8 cellular contexts compared by ENCODE assay signal in the genomic region with DNA sequence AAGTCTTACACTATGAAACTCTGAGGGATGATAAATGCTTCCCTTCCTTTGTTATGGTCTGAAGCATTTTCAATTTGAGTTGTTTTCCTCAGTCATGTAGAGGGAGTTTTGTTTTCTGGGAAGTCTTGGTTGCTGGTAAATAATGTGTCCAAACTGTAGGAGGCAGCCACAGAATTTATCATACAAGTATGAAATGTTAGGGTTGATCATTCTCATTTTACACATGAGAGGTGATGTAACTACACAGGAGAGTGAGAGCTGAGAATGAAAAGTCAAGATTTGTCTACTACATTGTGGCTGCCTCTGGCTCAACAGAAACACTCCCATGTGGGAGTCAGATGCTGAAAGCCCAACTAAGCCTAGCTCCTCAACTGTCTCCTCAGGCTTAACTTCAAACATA.
A peak's percentile ranks its signal among the peaks of the same experiment; 100 is the strongest.
DNase-seq lines count a peak whose midpoint lies in the region; ATAC-seq and TF ChIP-seq lines count a peak whose summit lies in the region.

No MANE protein-coding gene starts in this region.

- peaks cover 10% of the 10 kb centered on the region for H3K4me1 ChIP-seq in cardiac muscle cell (ENCODE audit: low read depth)
- peaks cover 44% of the 10 kb centered on the region for H3K4me1 ChIP-seq in endodermal cell (ENCODE audit: control insufficient read depth, insufficient read depth, low read length)
- peaks cover 28 to 55% of the 10 kb centered on the region in 2 donors for H3K4me1 ChIP-seq in thyroid gland

- H3K27ac Mint-ChIP-seq in endodermal cell: peak overlapping the region; percentile 96

- H3K4me3 Mint-ChIP-seq in endodermal cell: no peak overlapping the region

- H3K9ac ChIP-seq in endodermal cell (ENCODE audit: extremely low read depth, low read length, poor library complexity, severe bottlenecking): no peak overlapping the region

- ATAC-seq in Right ventricle myocardium superior (ENCODE audit: poor library complexity) (no peak), HG03520 (IDR thresholded peaks at IDR 0.05; ENCODE audit: unreplicated experiment) (peak; percentile 38)

- H3K9me3 ChIP-seq in cardiac muscle cell (ENCODE audit: low read depth) (no peaks in the 10 kb centered on the region), endodermal cell (ENCODE audit: control insufficient read depth, low read length) (no peaks in the 10 kb centered on the region), thyroid gland (no peaks in the 10 kb centered on the region)

- H3K27me3 Mint-ChIP-seq in endodermal cell (ENCODE audit: insufficient read depth): no peaks in the 10 kb centered on the region

- H3K4me3 ChIP-seq in cardiac muscle cell: no peak overlapping the region
- H3K4me3 ChIP-seq in endodermal cell (ENCODE audit: low read length): no peak overlapping the region
- H3K4me3 ChIP-seq in thyroid gland (replicated peaks in 1 of 3): no peak overlapping the region

- H3K36me3 ChIP-seq in cardiac muscle cell: no peaks in the 10 kb centered on the region
- H3K36me3 ChIP-seq in endodermal cell (ENCODE audit: control insufficient read depth, insufficient read depth, low read length): no peaks in the 10 kb centered on the region
- no peaks in the 10 kb centered on the region for H3K36me3 ChIP-seq in thyroid gland

- no peaks in the 10 kb centered on the region for H3K27me3 ChIP-seq in cardiac muscle cell
- no peaks in the 10 kb centered on the region for H3K27me3 ChIP-seq in endodermal cell (ENCODE audit: control insufficient read depth, insufficient read depth, low read length, poor library complexity, severe bottlenecking)
- no peaks in the 10 kb centered on the region for H3K27me3 ChIP-seq in thyroid gland

- H3K27ac ChIP-seq in cardiac muscle cell (no peak overlapping the region), endodermal cell (ENCODE audit: low read depth, low read length) (peak overlapping the region; percentile 93), thyroid gland (peak overlapping the region in 2 of 3 donors; percentile 13 to 52)

- TF ChIP-seq CTCF in cardiac muscle cell (IDR thresholded peaks at IDR 0.05; ENCODE audit: low read depth, low read length) (peak; percentile 6), endodermal cell (conservative IDR thresholded peaks at IDR 0.05) (no peak), thyroid gland (IDR thresholded peaks at IDR 0.05) (no peak)

- peaks cover 84% of the 10 kb centered on the region for H3K4me1 Mint-ChIP-seq in endodermal cell

- TF ChIP-seq POLR2A in thyroid gland (IDR thresholded peaks at IDR 0.05): no peak

- H3K36me3 Mint-ChIP-seq in endodermal cell (ENCODE audit: low read depth): no peaks in the 10 kb centered on the region

- H3K9me3 Mint-ChIP-seq in endodermal cell: no peaks in the 10 kb centered on the region

- intact Hi-C loops in Right ventricle myocardium superior (cut with DNase I) (no loop called here), thyroid gland (cut with DNase I) (no loop called here)

- DNase-seq in cardiac muscle cell (ENCODE audit: low read depth in 1 of 2, low spot score in 1 of 2): peak in 1 of 2 donors; percentile 57
- no peak for DNase-seq in Right ventricle myocardium superior
- no peak for DNase-seq in endodermal cell
- DNase-seq in thyroid gland: no peak
- no peak for DNase-seq in cerebellum (ENCODE audit: low spot score)
- no peak for DNase-seq in Kasumi-1 (lab: John Stamatoyannopoulos, UW)
- DNase-seq in NCI-H2171 (lab: John Stamatoyannopoulos, UW): no peak
